In the genomic region with DNA sequence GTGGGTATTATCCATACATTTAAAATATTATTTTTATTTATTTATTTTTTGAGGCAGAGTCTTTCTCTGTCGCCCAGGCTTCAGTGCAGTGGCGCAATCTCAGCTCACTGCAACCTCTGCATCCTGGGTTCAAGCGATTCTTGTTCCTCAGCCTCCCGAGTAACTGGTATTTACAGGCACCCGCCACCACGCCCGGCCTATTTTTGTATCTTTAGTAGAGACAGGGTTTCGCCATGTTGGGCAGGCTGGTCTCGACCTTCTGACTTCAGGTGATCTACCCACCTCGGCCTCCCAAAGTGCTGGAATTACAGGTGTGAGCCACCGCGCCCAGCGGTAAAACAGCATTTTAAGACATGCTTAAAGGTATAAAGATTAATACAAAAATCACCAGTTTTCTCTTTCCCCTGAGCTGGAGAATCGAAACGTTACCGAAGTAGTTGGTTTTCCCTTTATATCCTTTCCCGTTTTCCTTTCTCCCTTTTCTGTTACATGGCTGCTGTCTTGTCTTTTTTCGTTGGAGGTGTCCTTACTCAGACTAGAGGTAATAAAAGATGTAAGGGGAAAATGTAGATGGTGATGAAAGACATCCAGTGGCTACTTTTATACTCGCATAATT, we compare ENCODE assay signal across 1 cellular context.
TF ChIP-seq lines count a peak whose summit lies in the region.

No MANE protein-coding gene starts in this region.

TF ChIP-seq in HCT116, 20 proteins besides CTCF, POLR2A, EP300 and RAD21 (continued from another document):
- TF ChIP-seq, protein P1, sequence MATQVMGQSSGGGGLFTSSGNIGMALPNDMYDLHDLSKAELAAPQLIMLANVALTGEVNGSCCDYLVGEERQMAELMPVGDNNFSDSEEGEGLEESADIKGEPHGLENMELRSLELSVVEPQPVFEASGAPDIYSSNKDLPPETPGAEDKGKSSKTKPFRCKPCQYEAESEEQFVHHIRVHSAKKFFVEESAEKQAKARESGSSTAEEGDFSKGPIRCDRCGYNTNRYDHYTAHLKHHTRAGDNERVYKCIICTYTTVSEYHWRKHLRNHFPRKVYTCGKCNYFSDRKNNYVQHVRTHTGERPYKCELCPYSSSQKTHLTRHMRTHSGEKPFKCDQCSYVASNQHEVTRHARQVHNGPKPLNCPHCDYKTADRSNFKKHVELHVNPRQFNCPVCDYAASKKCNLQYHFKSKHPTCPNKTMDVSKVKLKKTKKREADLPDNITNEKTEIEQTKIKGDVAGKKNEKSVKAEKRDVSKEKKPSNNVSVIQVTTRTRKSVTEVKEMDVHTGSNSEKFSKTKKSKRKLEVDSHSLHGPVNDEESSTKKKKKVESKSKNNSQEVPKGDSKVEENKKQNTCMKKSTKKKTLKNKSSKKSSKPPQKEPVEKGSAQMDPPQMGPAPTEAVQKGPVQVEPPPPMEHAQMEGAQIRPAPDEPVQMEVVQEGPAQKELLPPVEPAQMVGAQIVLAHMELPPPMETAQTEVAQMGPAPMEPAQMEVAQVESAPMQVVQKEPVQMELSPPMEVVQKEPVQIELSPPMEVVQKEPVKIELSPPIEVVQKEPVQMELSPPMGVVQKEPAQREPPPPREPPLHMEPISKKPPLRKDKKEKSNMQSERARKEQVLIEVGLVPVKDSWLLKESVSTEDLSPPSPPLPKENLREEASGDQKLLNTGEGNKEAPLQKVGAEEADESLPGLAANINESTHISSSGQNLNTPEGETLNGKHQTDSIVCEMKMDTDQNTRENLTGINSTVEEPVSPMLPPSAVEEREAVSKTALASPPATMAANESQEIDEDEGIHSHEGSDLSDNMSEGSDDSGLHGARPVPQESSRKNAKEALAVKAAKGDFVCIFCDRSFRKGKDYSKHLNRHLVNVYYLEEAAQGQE (IDR thresholded peaks at IDR 0.05; ENCODE audit: low read depth) = no peak
- TF ChIP-seq EZH2 (IDR thresholded peaks at IDR 0.05) (no peak), CEBPB (IDR thresholded peaks at IDR 0.05; ENCODE audit: low read depth) (no peak), SP1 (IDR thresholded peaks at IDR 0.05; ENCODE audit: low read depth) (no peak), FOSL1 (IDR thresholded peaks at IDR 0.05; ENCODE audit: low read depth) (no peak), ZNF274 (IDR thresholded peaks at IDR 0.05; ENCODE audit: low read depth, low read length) (no peak)
- TF ChIP-seq, protein P2, sequence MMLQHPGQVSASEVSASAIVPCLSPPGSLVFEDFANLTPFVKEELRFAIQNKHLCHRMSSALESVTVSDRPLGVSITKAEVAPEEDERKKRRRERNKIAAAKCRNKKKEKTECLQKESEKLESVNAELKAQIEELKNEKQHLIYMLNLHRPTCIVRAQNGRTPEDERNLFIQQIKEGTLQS (IDR thresholded peaks at IDR 0.05) = no peak
